8 cellular contexts compared by ENCODE assay signal in genomic region chr7:35185908-35186731, GRCh38.
DNase-seq lines count a peak whose midpoint lies in the region; ATAC-seq, FAIRE-seq and TF ChIP-seq lines count a peak whose summit lies in the region.

No MANE protein-coding gene starts in this region.

- H4K20me1 ChIP-seq in H1 (replicated peaks in 1 of 2; ENCODE audit: control insufficient read depth in 1 of 2, insufficient read depth in 2 of 2, low read length in 2 of 2) = no peaks in the 10 kb centered on the region

- H2AK5ac ChIP-seq in H1 (ENCODE audit: low read depth, low read length) = no peak overlapping the region

- DNase-seq in BE2C (peak; percentile 74), T-cell (no peak), H1 (ENCODE audit: low read depth in 1 of 2, low spot score in 2 of 2) (peak in 1 of 2 experiments; percentile 81), midbrain (lab: John Stamatoyannopoulos, UW) (peak; percentile 28), uterus (no peak)
- DNase-seq in stimulated activated naive CD4-positive, alpha-beta T cell (lab: John Stamatoyannopoulos, UW) = no peak

- no peak overlapping the region for H4K91ac ChIP-seq in H1 (replicated peaks; ENCODE audit: insufficient read length, low read length)

- H2BK15ac ChIP-seq in H1 (ENCODE audit: low read length) = no peak overlapping the region; the same call in 1 of the 2 replicates

- POLR2A ChIA-PET in T-cell (lab: Charles Lee) = no interaction called here
- POLR2A ChIA-PET in H1 (lab: Charles Lee; ENCODE audit: partially characterized antibody) = interaction anchor here (0.7 kb wide), 1 partner anchor 332 kb away, joined by 3 read pairs; no protein-coding TSS in a partner anchor

- H3K27ac Mint-ChIP-seq in T-cell = peak overlapping the region in 1 of 2 donors; percentile 2

- H3K9me3 Mint-ChIP-seq in T-cell = no peaks in the 10 kb centered on the region

- peak overlapping the region; percentile 74 to 86 for H3K4me2 ChIP-seq in H1 (ENCODE audit: insufficient read depth in 1 of 2, low read depth in 2 of 2, low read length in 2 of 2)

- no peak overlapping the region for H3K4ac ChIP-seq in H1 (replicated peaks; ENCODE audit: insufficient read length, low read depth, low read length)

- H3K36me3 ChIP-seq in BE2C = no peaks in the 10 kb centered on the region
- H3K36me3 ChIP-seq in HUES64 (ENCODE audit: insufficient read depth, low read length) = no peaks in the 10 kb centered on the region
- no peaks in the 10 kb centered on the region for H3K36me3 ChIP-seq in H1 (ENCODE audit: control insufficient read depth in 2 of 4, insufficient read depth in 4 of 4, low read length in 3 of 4)
- H3K36me3 ChIP-seq in uterus = no peaks in the 10 kb centered on the region

- H3K27me3 ChIP-seq in BE2C (no peaks in the 10 kb centered on the region), HUES64 (ENCODE audit: insufficient read depth, low read length) (peaks cover 42% of the 10 kb centered on the region), H1 (replicated peaks in 1 of 4; ENCODE audit: control insufficient read depth in 3 of 4, extremely low read depth in 1 of 4, insufficient read depth in 3 of 4, low read length in 3 of 4) (peaks cover 6 to 26% (median 24%) of the 10 kb centered on the region in 4 experiments), uterus (no peaks in the 10 kb centered on the region)

- H2BK120ac ChIP-seq in H1 (replicated peaks; ENCODE audit: low read depth, low read length) = no peak overlapping the region

- H3K18ac ChIP-seq in H1 (ENCODE audit: extremely low read depth, low read length) = peak overlapping the region; percentile 48; the same call in 1 of the 2 replicates

- no peaks in the 10 kb centered on the region for H3K79me2 ChIP-seq in H1 (ENCODE audit: control insufficient read depth in 1 of 2, insufficient read depth in 2 of 2, low read length in 2 of 2)

- peaks cover 10 to 16% (median 12%) of the 10 kb centered on the region in 3 donors for H3K4me1 Mint-ChIP-seq in T-cell

- CTCF ChIA-PET in T-cell (lab: Charles Lee) (no interaction called here), H1 (lab: Charles Lee; ENCODE audit: partially characterized antibody) (interaction anchor here (0.7 to 1.5 kb wide), 5 partner anchors 56 to 334 kb away, joined by 3 to 9 read pairs (median 4); no protein-coding TSS in a partner anchor)

- H3K14ac ChIP-seq in H1 (ENCODE audit: insufficient read length) = no peak overlapping the region

- peak overlapping the region; percentile 79 for H4K8ac ChIP-seq in H1 (ENCODE audit: extremely low read depth, insufficient read depth, low read length)

- H3K23me2 ChIP-seq in H1 (ENCODE audit: low read depth, low read length) = peaks cover 10% of the 10 kb centered on the region; the same call in 1 of the 2 replicates

- no peaks in the 10 kb centered on the region for H3K79me1 ChIP-seq in H1 (ENCODE audit: low read depth, low read length)

- no peak overlapping the region for H2BK20ac ChIP-seq in H1 (ENCODE audit: low read length)

- no peak for TF ChIP-seq EP300 in H1 (IDR thresholded peaks at IDR 0.05; ENCODE audit: borderline replicate concordance in 1 of 2, low read depth in 2 of 2, low read length in 2 of 2)

- FAIRE-seq in H1 (lab: Jason Lieb, UNC) = no peak

- WGBS in HUES64 = 1% methylated on average over 67 of the region's 67 CpGs
- WGBS in H1 (ENCODE audit: extremely low coverage in 1 of 2, insufficient coverage in 1 of 2, insufficient read length in 1 of 2, insufficient replicate concordance in 2 of 2, low coverage in 1 of 2, low lambda C conversion rate in 2 of 2, missing lambda C conversion rate in 1 of 2), 2 experiments = 3% methylated on average over 56 of the region's 67 CpGs; no CpG with 5 or more reads in 1 of the 2 experiments

- TF ChIP-seq RAD21 in H1 (IDR thresholded peaks at IDR 0.05 in 1 of 2, conservative IDR thresholded peaks at IDR 0.05 in 1 of 2; ENCODE audit: low read depth in 2 of 2, low read length in 2 of 2) = no peak

- no peak overlapping the region for H3K27ac ChIP-seq in HUES64 (ENCODE audit: low read depth, low read length)
- H3K27ac ChIP-seq in H1 (ENCODE audit: low read depth, low read length) = no peak overlapping the region
- H3K27ac ChIP-seq in uterus = no peak overlapping the region

- TF ChIP-seq CTCF in BE2C (IDR thresholded peaks at IDR 0.05; ENCODE audit: low read depth, low read length) (peak; percentile 34; the same call in 1 of the 2 replicates), H1 (IDR thresholded peaks at IDR 0.05; ENCODE audit: control extremely low read depth in 1 of 3, insufficient read depth in 1 of 3, low read depth in 1 of 3, low read length in 3 of 3) (no peak), uterus (IDR thresholded peaks at IDR 0.05) (no peak)

- intact Hi-C loops in uterus (cut with DNase I; ENCODE audit: low total_unique reads) = no loop called here

- H3K36me3 Mint-ChIP-seq in T-cell = no peaks in the 10 kb centered on the region

- no peak overlapping the region for H3K56ac ChIP-seq in H1 (replicated peaks; ENCODE audit: insufficient read length, low read depth, low read length)

- peak overlapping the region; percentile 75; the same call in 1 of the 2 replicates for H2BK12ac ChIP-seq in H1 (ENCODE audit: low read depth, low read length)

- H3K4me3 ChIP-seq in BE2C (ENCODE audit: low read depth, low read length) (peak overlapping the region; percentile 73), HUES64 (ENCODE audit: low read length) (peak overlapping the region; percentile 54), H1 (ENCODE audit: extremely low read depth in 1 of 4, insufficient read depth in 2 of 4, low read depth in 3 of 4, low read length in 4 of 4) (peak overlapping the region; percentile 24 to 55 (median 30); a peak in 7 of 8 replicates), uterus (peak overlapping the region; percentile 11 to 17)

- no peak overlapping the region for H3K9ac ChIP-seq in HUES64 (ENCODE audit: low read depth, low read length)
- no peak overlapping the region for H3K9ac ChIP-seq in H1 (replicated peaks in 1 of 4; ENCODE audit: extremely low read depth in 1 of 4, low read depth in 3 of 4, low read length in 3 of 4)

- H3K9me3 ChIP-seq in BE2C (no peaks in the 10 kb centered on the region), HUES64 (ENCODE audit: insufficient read depth, low read depth, low read length) (no peaks in the 10 kb centered on the region), H1 (ENCODE audit: insufficient read depth in 2 of 2, low read depth in 1 of 2, low read length in 1 of 2) (no peaks in the 10 kb centered on the region), uterus (no peaks in the 10 kb centered on the region)

- peak overlapping the region; percentile 2 to 75 (median 28) for H3K4me3 Mint-ChIP-seq in T-cell

- no peak for TF ChIP-seq POLR2A in H1 (IDR thresholded peaks at IDR 0.05; ENCODE audit: control extremely low read depth in 1 of 2, low read depth in 2 of 2, low read length in 2 of 2)
- TF ChIP-seq POLR2A in uterus (IDR thresholded peaks at IDR 0.05) = no peak

- no peak overlapping the region for H4K5ac ChIP-seq in H1 (ENCODE audit: insufficient read length, low read depth, low read length)

- no peak overlapping the region for H2BK5ac ChIP-seq in H1 (ENCODE audit: low read depth, low read length)

- H2AFZ ChIP-seq in H1 (ENCODE audit: low read length) = peak overlapping the region; percentile 83; the same call in 1 of the 2 replicates

- H3K23ac ChIP-seq in H1 (ENCODE audit: insufficient read length) = no peak overlapping the region

- ATAC-seq in T-cell (replicated peaks in 1 of 4) (peak in 2 of 4 experiments; percentile 27 to 43), HG03342 (IDR thresholded peaks at IDR 0.05; ENCODE audit: unreplicated experiment) (no peak)

- H3K27me3 Mint-ChIP-seq in T-cell = peaks cover 27 to 34% of the 10 kb centered on the region in 2 donors

- H3K4me1 ChIP-seq in BE2C (no peaks in the 10 kb centered on the region), HUES64 (ENCODE audit: insufficient read depth, low read length) (no peaks in the 10 kb centered on the region), H1 (replicated peaks in 1 of 4; ENCODE audit: control insufficient read depth in 3 of 4, insufficient read depth in 4 of 4, low read length in 3 of 4) (peaks cover 0 to 5% (median 2%) of the 10 kb centered on the region in 4 experiments; a peak in 2 of 7 replicates), uterus (peaks cover 0 to 10% of the 10 kb centered on the region in 2 donors)

TF ChIP-seq in H1, 55 proteins besides CTCF, POLR2A, EP300 and RAD21 (continues in another document):
- no peak for TF ChIP-seq SIRT6 (IDR thresholded peaks at IDR 0.05; ENCODE audit: low read length)
- TF ChIP-seq TAF1 (IDR thresholded peaks at IDR 0.05; ENCODE audit: low read depth, low read length) = no peak
- TF ChIP-seq MAX (IDR thresholded peaks at IDR 0.05) = peak; percentile 97

Comparison
In these comparisons a context has a peak if more than half of its experiments do, and no peak if none do; other contexts are left out.
1. DNase-seq: peak in BE2C (single experiment) and midbrain (single experiment); none in T-cell (0 of 34), uterus (0 of 2) and stimulated activated naive CD4-positive, alpha-beta T cell (0 of 6).
2. H3K4me3 ChIP-seq: peak in every context shown above with its lines; median percentile 73 in BE2C; 54 in HUES64; 30 in H1; 14 in uterus.